20 cellular contexts compared by ENCODE assay signal in genomic region chr19:20385056-20385455, GRCh38.
DNase-seq lines count a peak whose midpoint lies in the region; ATAC-seq and TF ChIP-seq lines count a peak whose summit lies in the region.
"Had no signal": no experiment of that assay in that cellular context is flagged by ENCODE, and none has a peak within 500 bp of the region (broad histone marks: within the 10 kb centered on the region; RNA-seq: fewer than 3 reads in every experiment).

No MANE protein-coding gene starts in this region.

- CTCF ChIA-PET in SK-N-SH (lab: Yijun Ruan, JAX): no interaction called here
- CTCF ChIA-PET in activated CD4-positive, alpha-beta memory T cell treated with anti-CD3 and anti-CD28 coated beads, Interleukin-2, amount 10 ng/mL, durations not matched to agents 7 days and 5 days (lab: Charles Lee): no interaction called here

- H3K4me1 Mint-ChIP-seq in activated T-cell treated with anti-CD3 and anti-CD28 coated beads, Interleukin-2, amount 50 U/mL, for 24 hours (ENCODE audit: low read depth): no peaks in the 10 kb centered on the region
- H3K4me1 Mint-ChIP-seq in activated CD4-positive, alpha-beta memory T cell treated with anti-CD3 and anti-CD28 coated beads, Interleukin-2, amount 10 ng/mL, durations not matched to agents 7 days and 5 days: no peaks in the 10 kb centered on the region
- H3K4me1 Mint-ChIP-seq: B cell; CD4-positive, CD25-positive, alpha-beta regulatory T cell had no signal

- H3K27ac Mint-ChIP-seq in activated T-cell treated with anti-CD3 and anti-CD28 coated beads, Interleukin-2, amount 50 U/mL, for 24 hours: no peak overlapping the region
- no peak overlapping the region for H3K27ac Mint-ChIP-seq in activated CD4-positive, alpha-beta memory T cell treated with anti-CD3 and anti-CD28 coated beads, Interleukin-2, amount 10 ng/mL, durations not matched to agents 7 days and 5 days
- H3K27ac Mint-ChIP-seq: B cell; CD4-positive, CD25-positive, alpha-beta regulatory T cell; CD8-positive, alpha-beta T cell; HFFc6 had no signal

- peaks cover 36% of the 10 kb centered on the region for H3K9me3 Mint-ChIP-seq in activated T-cell treated with anti-CD3 and anti-CD28 coated beads, Interleukin-2, amount 50 U/mL, for 24 hours
- H3K9me3 Mint-ChIP-seq in activated CD4-positive, alpha-beta memory T cell treated with anti-CD3 and anti-CD28 coated beads, Interleukin-2, amount 10 ng/mL, durations not matched to agents 7 days and 5 days: peaks cover 27% of the 10 kb centered on the region

- POLR2A ChIA-PET in SK-N-SH (lab: Yijun Ruan, JAX): no interaction called here
- POLR2A ChIA-PET in activated CD4-positive, alpha-beta memory T cell treated with anti-CD3 and anti-CD28 coated beads, Interleukin-2, amount 10 ng/mL, durations not matched to agents 7 days and 5 days (lab: Charles Lee): no interaction called here

- WGBS in SK-N-SH (ENCODE audit: low lambda C conversion rate): 40% methylated on average over 2 of the region's 2 CpGs

- H3K4me1 ChIP-seq in SK-N-SH (ENCODE audit: control insufficient read depth in 1 of 2, insufficient read depth in 2 of 2, low read depth in 1 of 2, low read length in 1 of 2): no peaks in the 10 kb centered on the region; a peak in 1 of 4 replicates
- H3K4me1 ChIP-seq: BLaER1, Caco-2, HAP-1 had no signal

- no peak overlapping the region for H3K4me2 ChIP-seq in SK-N-SH
- H3K4me2 ChIP-seq: BLaER1 had no signal

- no peak for ATAC-seq in SK-N-SH treated with all-trans-retinoic acid at 6 μM for 48 hours
- ATAC-seq in GM19395 (IDR thresholded peaks at IDR 0.05; ENCODE audit: unreplicated experiment): no peak
- ATAC-seq: CD8-positive, alpha-beta T cell had no signal

- no peak for TF ChIP-seq EP300 in SK-N-SH (IDR thresholded peaks at IDR 0.05; ENCODE audit: borderline replicate concordance in 1 of 2, low read depth in 1 of 2, low read length in 1 of 2)

- no peak for TF ChIP-seq RAD21 in SK-N-SH (IDR thresholded peaks at IDR 0.05; ENCODE audit: low read length)

- no peaks in the 10 kb centered on the region for H4K20me1 ChIP-seq in SK-N-SH (ENCODE audit: insufficient read depth)
- H4K20me1 ChIP-seq: BLaER1 had no signal

- no peaks in the 10 kb centered on the region for H3K27me3 Mint-ChIP-seq in activated T-cell treated with anti-CD3 and anti-CD28 coated beads, Interleukin-2, amount 50 U/mL, for 24 hours
- no peaks in the 10 kb centered on the region for H3K27me3 Mint-ChIP-seq in activated CD4-positive, alpha-beta memory T cell treated with anti-CD3 and anti-CD28 coated beads, Interleukin-2, amount 10 ng/mL, durations not matched to agents 7 days and 5 days
- H3K27me3 Mint-ChIP-seq: B cell; CD4-positive, CD25-positive, alpha-beta regulatory T cell had no signal

- H3F3A ChIP-seq in SK-N-SH (replicated peaks; ENCODE audit: insufficient read depth): no peaks in the 10 kb centered on the region

- H3K4me3 Mint-ChIP-seq in activated T-cell treated with anti-CD3 and anti-CD28 coated beads, Interleukin-2, amount 50 U/mL, for 24 hours: no peak overlapping the region
- H3K4me3 Mint-ChIP-seq in activated CD4-positive, alpha-beta memory T cell treated with anti-CD3 and anti-CD28 coated beads, Interleukin-2, amount 10 ng/mL, durations not matched to agents 7 days and 5 days: no peak overlapping the region
- H3K4me3 Mint-ChIP-seq: B cell; CD4-positive, CD25-positive, alpha-beta regulatory T cell; CD8-positive, alpha-beta T cell; HFFc6 had no signal

- H3K27me3 ChIP-seq in SK-N-SH (ENCODE audit: insufficient read depth): no peaks in the 10 kb centered on the region
- H3K27me3 ChIP-seq: BLaER1 had no signal

- no peak overlapping the region for H3K9ac ChIP-seq in SK-N-SH
- H3K9ac ChIP-seq: BLaER1 had no signal

- no peak overlapping the region for H2AFZ ChIP-seq in SK-N-SH (ENCODE audit: low read depth)

- no peak for TF ChIP-seq CTCF in SK-N-SH (IDR thresholded peaks at IDR 0.05)

- H3K36me3 ChIP-seq in SK-N-SH (replicated peaks in 1 of 2; ENCODE audit: control insufficient read depth in 1 of 2, insufficient read depth in 2 of 2, low read length in 1 of 2): no peaks in the 10 kb centered on the region
- H3K36me3 ChIP-seq: HAP-1 had no signal

- H3K36me3 Mint-ChIP-seq in activated T-cell treated with anti-CD3 and anti-CD28 coated beads, Interleukin-2, amount 50 U/mL, for 24 hours (ENCODE audit: low read depth): peaks cover 9% of the 10 kb centered on the region
- no peaks in the 10 kb centered on the region for H3K36me3 Mint-ChIP-seq in activated CD4-positive, alpha-beta memory T cell treated with anti-CD3 and anti-CD28 coated beads, Interleukin-2, amount 10 ng/mL, durations not matched to agents 7 days and 5 days (ENCODE audit: low read depth)
- H3K36me3 Mint-ChIP-seq: CD8-positive, alpha-beta T cell had no signal

- DNase-seq in SK-N-SH (no peak), RKO (ENCODE audit: low spot score) (peak; percentile 39), islet precursor cell (peak; percentile 77)
- DNase-seq in activated T-cell treated with anti-CD3 and anti-CD28 coated beads, Interleukin-2, amount 50 U/mL, for 24 hours: no peak
- DNase-seq in activated CD4-positive, alpha-beta memory T cell treated with anti-CD3 and anti-CD28 coated beads, Interleukin-2, amount 10 ng/mL, durations not matched to agents 7 days and 5 days: no peak
- DNase-seq: Caco-2; CD4-positive, CD25-positive, alpha-beta regulatory T cell; CD8-positive, alpha-beta T cell; DMS153; DMS79 treated with DMSO at 0.1 percent for 48 hours; GF-D8; GOT3; HFFc6 had no signal

- no peaks in the 10 kb centered on the region for H3K9me2 ChIP-seq in SK-N-SH

- H3K9me3 ChIP-seq in SK-N-SH: no peaks in the 10 kb centered on the region
- H3K9me3 ChIP-seq: Caco-2, HAP-1 had no signal

- H3K79me2 ChIP-seq in SK-N-SH (ENCODE audit: insufficient read depth): no peaks in the 10 kb centered on the region

- H3K27ac ChIP-seq in SK-N-SH (ENCODE audit: low read depth in 2 of 2, low read length in 1 of 2): no peak overlapping the region
- H3K27ac ChIP-seq: 22Rv1, BLaER1, C4-2B had no signal

- no peak overlapping the region for H3K4me3 ChIP-seq in SK-N-SH (ENCODE audit: low read depth in 2 of 2, low read length in 1 of 2)
- H3K4me3 ChIP-seq: BLaER1, HAP-1 had no signal

TF ChIP-seq in SK-N-SH, 30 proteins besides CTCF, POLR2A, EP300 and RAD21:
- TF ChIP-seq, protein P1, sequence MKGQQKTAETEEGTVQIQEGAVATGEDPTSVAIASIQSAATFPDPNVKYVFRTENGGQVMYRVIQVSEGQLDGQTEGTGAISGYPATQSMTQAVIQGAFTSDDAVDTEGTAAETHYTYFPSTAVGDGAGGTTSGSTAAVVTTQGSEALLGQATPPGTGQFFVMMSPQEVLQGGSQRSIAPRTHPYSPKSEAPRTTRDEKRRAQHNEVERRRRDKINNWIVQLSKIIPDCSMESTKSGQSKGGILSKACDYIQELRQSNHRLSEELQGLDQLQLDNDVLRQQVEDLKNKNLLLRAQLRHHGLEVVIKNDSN (IDR thresholded peaks at IDR 0.05; ENCODE audit: borderline replicate concordance, low read depth): no peak
- TF ChIP-seq GATA2 (CRISPR knock-in tag; IDR thresholded peaks at IDR 0.05) (peak; percentile 43; the same call in 1 of the 2 replicates), FOXM1 (IDR thresholded peaks at IDR 0.05; ENCODE audit: low read depth) (no peak)

TF ChIP-seq in SK-N-SH treated with all-trans-retinoic acid at 6 μM for 48 hours, 23 proteins besides CTCF, POLR2A, EP300 and RAD21:
- TF ChIP-seq SNAI2 (CRISPR knock-in tag; IDR thresholded peaks at IDR 0.05): no peak
- TF ChIP-seq TSHZ2 (CRISPR knock-in tag; IDR thresholded peaks at IDR 0.05): no peak
- TF ChIP-seq ZC3H10 (CRISPR knock-in tag; IDR thresholded peaks at IDR 0.05): no peak

Comparison
In these comparisons a context has a peak if more than half of its experiments do, and no peak if none do; other contexts are left out.
1. DNase-seq: peak in RKO (single experiment) and islet precursor cell (single experiment); none in SK-N-SH (single experiment), activated T-cell treated with anti-CD3 and anti-CD28 coated beads, Interleukin-2, amount 50 U/mL, for 24 hours (single experiment) and activated CD4-positive, alpha-beta memory T cell treated with anti-CD3 and anti-CD28 coated beads, Interleukin-2, amount 10 ng/mL, durations not matched to agents 7 days and 5 days (single experiment).